ENCODE assay signal across 19 cellular contexts in the genomic region with DNA sequence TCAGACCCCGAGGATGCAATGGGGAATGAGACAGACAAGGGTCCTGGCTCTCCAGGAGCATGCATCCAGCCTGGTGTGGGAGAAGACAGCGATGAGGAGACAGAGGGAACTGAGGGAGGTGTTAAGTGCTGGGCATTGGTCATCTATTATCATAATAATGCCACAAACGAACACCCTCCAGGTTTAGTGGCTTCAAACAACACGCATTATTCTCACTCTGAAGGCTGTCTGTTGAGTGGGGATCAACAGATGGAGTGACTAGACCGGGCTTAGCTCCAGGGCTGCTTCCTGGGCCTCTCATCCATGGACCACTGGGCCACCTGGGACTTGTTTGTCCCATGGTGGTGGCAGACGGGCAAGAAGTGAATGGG. TPM values are rescaled to one million over a fixed set of nuclear protein-coding genes. Genes with fewer than 3 reads are reported as not detected.
DNase-seq lines count a peak whose midpoint lies in the region; ATAC-seq and TF ChIP-seq lines count a peak whose summit lies in the region.
"Had no signal": no experiment of that assay in that cellular context is flagged by ENCODE, and none has a peak within 500 bp of the region (broad histone marks: within the 10 kb centered on the region; RNA-seq: fewer than 3 reads in every experiment).

No MANE protein-coding gene starts in this region.

- H3K4ac ChIP-seq in mesenchymal stem cell (ENCODE audit: low read depth in 1 of 2, low read length in 2 of 2), result peak overlapping the region; percentile 6 to 16

- H2BK15ac ChIP-seq in mesenchymal stem cell (ENCODE audit: low read depth, poor library complexity, severe bottlenecking), result peak overlapping the region; percentile 83

- H3K4me3 Mint-ChIP-seq in T-helper 2 cell treated with Interferon-gamma antibody and Interleukin-4, amounts not matched to agents 5 μg/mL and 100 μg/mL, for 36 hours, result no peak overlapping the region
- no peak overlapping the region for H3K4me3 Mint-ChIP-seq in stimulated activated naive B cell treated with anti-CD40 and anti-IgM and Interleukin-4, amounts not matched to agents 10 μg/mL and 1 μg/mL and 100 μg/mL, for 72 hours
- H3K4me3 Mint-ChIP-seq: CD4-positive, alpha-beta memory T cell; H9 had no signal

- no peak overlapping the region for H3K9ac ChIP-seq in MM.1S (ENCODE audit: low read length)
- no peak overlapping the region for H3K9ac ChIP-seq in mesenchymal stem cell (ENCODE audit: low read length)

- peak overlapping the region; percentile 35 to 90 for H3K18ac ChIP-seq in mesenchymal stem cell (ENCODE audit: low read depth in 1 of 2, low read length in 2 of 2)

- no peak for TF ChIP-seq CTCF in MM.1S (IDR thresholded peaks at IDR 0.05; ENCODE audit: low read length)

- 0 out of 2 replicates have a peak overlapping the region, but pooled peaks have one; percentile 73 for H2AFZ ChIP-seq in MM.1S (ENCODE audit: low read length)
- H2AFZ ChIP-seq in mesenchymal stem cell (ENCODE audit: low read depth, low read length), result no peak overlapping the region

- H3K23ac ChIP-seq in mesenchymal stem cell (ENCODE audit: low read length in 2 of 2), result no peak overlapping the region

- H3K36me3 ChIP-seq in MM.1S (replicated peaks; ENCODE audit: insufficient read depth, low read length) (no peaks in the 10 kb centered on the region), mesenchymal stem cell (ENCODE audit: control insufficient read depth in 1 of 2, insufficient read depth in 2 of 2, low read depth in 1 of 2, low read length in 2 of 2) (peaks cover 0 to 2% of the 10 kb centered on the region in 2 experiments)
- H3K36me3 ChIP-seq: BE2C had no signal

- H3K14ac ChIP-seq in mesenchymal stem cell (ENCODE audit: low read length in 2 of 2), result no peak overlapping the region

- peaks cover 15% of the 10 kb centered on the region for H3K36me3 Mint-ChIP-seq in T-helper 2 cell treated with Interferon-gamma antibody and Interleukin-4, amounts not matched to agents 5 μg/mL and 100 μg/mL, for 36 hours (ENCODE audit: low read depth)
- peaks cover 29 to 49% of the 10 kb centered on the region in 2 donors for H3K36me3 Mint-ChIP-seq in stimulated activated naive B cell treated with anti-CD40 and anti-IgM and Interleukin-4, amounts not matched to agents 10 μg/mL and 1 μg/mL and 100 μg/mL, for 72 hours

- ATAC-seq in stimulated activated naive B cell treated with anti-CD40 and anti-IgM and Interleukin-4, amounts not matched to agents 10 μg/mL and 1 μg/mL and 100 μg/mL, for 72 hours (replicated peaks), result no peak
- ATAC-seq in GM19455 (IDR thresholded peaks at IDR 0.05; ENCODE audit: unreplicated experiment), result no peak

- no peaks in the 10 kb centered on the region for H4K20me1 ChIP-seq in MM.1S (ENCODE audit: insufficient read depth, low read length)

- peaks cover 8% of the 10 kb centered on the region for H3F3A ChIP-seq in MM.1S (ENCODE audit: insufficient read depth, low read length)

- H3K4me2 ChIP-seq in MM.1S (ENCODE audit: low read depth, low read length) (peak overlapping the region; percentile 72; the same call in 1 of the 2 replicates), mesenchymal stem cell (ENCODE audit: low read length, poor library complexity, severe bottlenecking) (no peak overlapping the region)

- no peaks in the 10 kb centered on the region for H3K79me2 ChIP-seq in MM.1S (ENCODE audit: low read length)

- H3K27ac ChIP-seq in MM.1S (ENCODE audit: low read length) (peak overlapping the region; percentile 73; the same call in 1 of the 2 replicates), mesenchymal stem cell (ENCODE audit: low read length, poor library complexity, severe bottlenecking) (no peak overlapping the region)

- H3K27me3 ChIP-seq in MM.1S (replicated peaks; ENCODE audit: insufficient read depth, low read length) (no peaks in the 10 kb centered on the region), mesenchymal stem cell (ENCODE audit: control insufficient read depth in 1 of 2, insufficient read depth in 1 of 2, low read length in 2 of 2) (peaks cover 14 to 20% of the 10 kb centered on the region in 2 experiments)
- H3K27me3 ChIP-seq: BE2C had no signal

- no peaks in the 10 kb centered on the region for H3K9me3 Mint-ChIP-seq in T-helper 2 cell treated with Interferon-gamma antibody and Interleukin-4, amounts not matched to agents 5 μg/mL and 100 μg/mL, for 36 hours
- H3K9me3 Mint-ChIP-seq in stimulated activated naive B cell treated with anti-CD40 and anti-IgM and Interleukin-4, amounts not matched to agents 10 μg/mL and 1 μg/mL and 100 μg/mL, for 72 hours, result no peaks in the 10 kb centered on the region
- H3K9me3 Mint-ChIP-seq: CD4-positive, alpha-beta memory T cell; H9; IgD-negative memory B cell had no signal

- H3K4me1 Mint-ChIP-seq in T-helper 2 cell treated with Interferon-gamma antibody and Interleukin-4, amounts not matched to agents 5 μg/mL and 100 μg/mL, for 36 hours (ENCODE audit: low read depth), result peaks cover 5% of the 10 kb centered on the region
- peaks cover 7 to 10% of the 10 kb centered on the region in 2 donors for H3K4me1 Mint-ChIP-seq in stimulated activated naive B cell treated with anti-CD40 and anti-IgM and Interleukin-4, amounts not matched to agents 10 μg/mL and 1 μg/mL and 100 μg/mL, for 72 hours

- H3K9me2 ChIP-seq in MM.1S (replicated peaks; ENCODE audit: insufficient read depth, low read length), result no peaks in the 10 kb centered on the region

- H3K9me3 ChIP-seq in MM.1S (replicated peaks; ENCODE audit: insufficient read depth, low read length), result no peaks in the 10 kb centered on the region
- no peaks in the 10 kb centered on the region for H3K9me3 ChIP-seq in mesenchymal stem cell (ENCODE audit: control insufficient read depth, low read length)
- H3K9me3 ChIP-seq: BE2C had no signal

- H3K79me1 ChIP-seq in mesenchymal stem cell (replicated peaks; ENCODE audit: low read length, poor library complexity, severe bottlenecking), result no peaks in the 10 kb centered on the region

- H3K4me3 ChIP-seq in MM.1S (ENCODE audit: low read length) (no peak overlapping the region), mesenchymal stem cell (ENCODE audit: insufficient read depth in 1 of 2, low read depth in 1 of 2, low read length in 2 of 2) (no peak overlapping the region)

- peak overlapping the region; percentile 55 for H4K91ac ChIP-seq in mesenchymal stem cell (ENCODE audit: low read length)

- no peak overlapping the region for H2BK5ac ChIP-seq in mesenchymal stem cell (ENCODE audit: low read depth, low read length, poor library complexity, severe bottlenecking)

- H3K27me3 Mint-ChIP-seq in T-helper 2 cell treated with Interferon-gamma antibody and Interleukin-4, amounts not matched to agents 5 μg/mL and 100 μg/mL, for 36 hours (ENCODE audit: low read depth), result no peaks in the 10 kb centered on the region
- no peaks in the 10 kb centered on the region for H3K27me3 Mint-ChIP-seq in stimulated activated naive B cell treated with anti-CD40 and anti-IgM and Interleukin-4, amounts not matched to agents 10 μg/mL and 1 μg/mL and 100 μg/mL, for 72 hours
- H3K27me3 Mint-ChIP-seq: CD4-positive, alpha-beta memory T cell; IgD-negative memory B cell had no signal

- H3K4me1 ChIP-seq in MM.1S (ENCODE audit: low read length) (peaks cover 13% of the 10 kb centered on the region), mesenchymal stem cell (ENCODE audit: control insufficient read depth, insufficient read depth, low read depth, low read length) (peaks cover 29% of the 10 kb centered on the region)

- no peak overlapping the region for H2AK5ac ChIP-seq in mesenchymal stem cell (ENCODE audit: low read length, severe bottlenecking)

- peak overlapping the region; percentile 27 for H3K27ac Mint-ChIP-seq in T-helper 2 cell treated with Interferon-gamma antibody and Interleukin-4, amounts not matched to agents 5 μg/mL and 100 μg/mL, for 36 hours
- peak overlapping the region; percentile 77 for H3K27ac Mint-ChIP-seq in stimulated activated naive B cell treated with anti-CD40 and anti-IgM and Interleukin-4, amounts not matched to agents 10 μg/mL and 1 μg/mL and 100 μg/mL, for 72 hours
- H3K27ac Mint-ChIP-seq: CD4-positive, alpha-beta memory T cell; IgD-negative memory B cell had no signal

- H4K8ac ChIP-seq in mesenchymal stem cell (ENCODE audit: low read length), result peak overlapping the region; percentile 74

- peak overlapping the region; percentile 49 to 85 for H2BK12ac ChIP-seq in mesenchymal stem cell (ENCODE audit: low read length in 2 of 2)

- DNase-seq in T-helper 2 cell treated with Interferon-gamma antibody and Interleukin-4, amounts not matched to agents 5 μg/mL and 100 μg/mL, for 36 hours (ENCODE audit: low spot score), result no peak
- DNase-seq in T-helper 2 cell (no peak), MM.1S (no peak), mesenchymal stem cell (no peak), NCI-H187 (lab: John Stamatoyannopoulos, UW) (no peak)
- no peak for DNase-seq in stimulated activated naive B cell treated with anti-CD40 and anti-IgM and Interleukin-4, amounts not matched to agents 10 μg/mL and 1 μg/mL and 100 μg/mL, for 72 hours
- DNase-seq in activated T-cell treated with anti-CD3 and anti-CD28 coated beads, Interleukin-2, amount 50 U/mL, for 1 hour, result no peak
- DNase-seq: BE2C; Calu3; CD4-positive, alpha-beta memory T cell; H9; Karpas-422; NCI-H1048; NCI-H1436 treated with DMSO at 0.1 percent for 48 hours; NCI-H774; OCI-M1; Right ventricle myocardium superior had no signal

- no peak overlapping the region for H2BK120ac ChIP-seq in mesenchymal stem cell (ENCODE audit: low read depth, low read length)

- 95% methylated on average over 5 of the region's 6 CpGs for WGBS in mesenchymal stem cell

RNA-seq across cellular contexts. Expression of a gene that starts 48.6 kb away (rescaled TPM):
- polyA plus RNA-seq in mesenchymal stem cell (2013, experiment 1 of 2), result 6.9 TPM
- 7.5 TPM for polyA plus RNA-seq in mesenchymal stem cell (2013, experiment 2 of 2)
